Comparison of ENCODE assay signal across 15 cellular contexts in the genomic region with DNA sequence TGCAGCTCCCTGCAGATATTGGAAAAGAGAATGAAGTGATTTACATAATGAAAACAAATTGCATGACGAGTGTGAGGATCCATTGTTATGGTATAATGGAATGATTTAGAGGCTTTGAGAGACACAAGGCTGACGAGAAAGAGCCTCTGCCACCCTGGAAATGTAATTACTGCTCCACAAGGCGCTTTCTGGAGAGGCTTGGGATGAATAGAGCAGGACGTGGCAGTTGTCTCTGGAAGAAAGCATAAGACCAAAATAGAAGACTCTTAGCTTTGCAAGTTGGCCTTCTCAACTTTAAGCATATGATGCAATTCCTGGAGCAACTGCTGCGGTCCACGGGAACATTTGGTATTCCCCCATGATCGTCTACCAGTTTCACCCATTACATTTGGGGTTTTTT.
"Had no signal": no experiment of that assay in that cellular context is flagged by ENCODE, and none has a peak within 500 bp of the region (broad histone marks: within the 10 kb centered on the region; RNA-seq: fewer than 3 reads in every experiment).

No MANE protein-coding gene starts in this region.

- H3K27me3 ChIP-seq: uterus had no signal

- ATAC-seq: left colon; natural killer cell; stimulated activated naive CD8-positive, alpha-beta T cell treated with anti-CD3 and anti-CD28 coated beads, Interleukin-15, amount 100 ng/mL, for 72 hours had no signal

- H3K36me3 Mint-ChIP-seq: activated naive CD8-positive, alpha-beta T cell; natural killer cell had no signal

- DNase-seq: activated CD4-positive, alpha-beta T cell treated with anti-CD3 and anti-CD28 coated beads, Interleukin-2, amount 50 U/mL, for 48 hours; activated CD4-positive, CD25-positive, alpha-beta regulatory T cell treated with anti-CD3 and anti-CD28 coated beads, Interleukin-2, amount 50 U/mL, for 72 hours; activated gamma-delta T cell; activated T-cell treated with anti-CD3 and anti-CD28 coated beads, Interleukin-2, amount 50 U/mL, for 48 hours; cerebellar nuclear complex; endodermal cell; erythroblast; left colon; natural killer cell; stimulated activated CD4-positive, alpha-beta T cell treated with anti-CD3 and anti-CD28 coated beads, Interleukin-15, amount 100 ng/mL, for 24 hours; stimulated activated CD4-positive, alpha-beta T cell treated with anti-CD3 and anti-CD28 coated beads, Interleukin-4, amount 100 ng/mL, for 24 hours; stimulated activated naive CD8-positive, alpha-beta T cell treated with anti-CD3 and anti-CD28 coated beads, Interleukin-15, amount 100 ng/mL, for 72 hours; uterus had no signal

- H3K27ac Mint-ChIP-seq: activated naive CD8-positive, alpha-beta T cell; endodermal cell; natural killer cell; stimulated activated naive CD8-positive, alpha-beta T cell treated with anti-CD3 and anti-CD28 coated beads, Interleukin-15, amount 100 ng/mL, for 72 hours; T-helper 2 cell treated with Interferon-gamma antibody and Interleukin-4, amounts not matched to agents 5 μg/mL and 100 μg/mL, for 36 hours had no signal

- H3K4me3 ChIP-seq: uterus had no signal

- H3K4me1 ChIP-seq: uterus had no signal

- H3K27me3 Mint-ChIP-seq: activated naive CD8-positive, alpha-beta T cell; stimulated activated naive CD8-positive, alpha-beta T cell treated with anti-CD3 and anti-CD28 coated beads, Interleukin-15, amount 100 ng/mL, for 72 hours had no signal

- H3K4me1 Mint-ChIP-seq: stimulated activated naive CD8-positive, alpha-beta T cell treated with anti-CD3 and anti-CD28 coated beads, Interleukin-15, amount 100 ng/mL, for 72 hours had no signal

- H3K4me3 Mint-ChIP-seq: activated naive CD8-positive, alpha-beta T cell; endodermal cell; natural killer cell; stimulated activated naive CD8-positive, alpha-beta T cell treated with anti-CD3 and anti-CD28 coated beads, Interleukin-15, amount 100 ng/mL, for 72 hours; T-helper 2 cell treated with Interferon-gamma antibody and Interleukin-4, amounts not matched to agents 5 μg/mL and 100 μg/mL, for 36 hours had no signal

- H3K27ac ChIP-seq: uterus had no signal

- H3K36me3 ChIP-seq: uterus had no signal

- H3K9me3 Mint-ChIP-seq: natural killer cell; stimulated activated naive CD8-positive, alpha-beta T cell treated with anti-CD3 and anti-CD28 coated beads, Interleukin-15, amount 100 ng/mL, for 72 hours; T-helper 2 cell treated with Interferon-gamma antibody and Interleukin-4, amounts not matched to agents 5 μg/mL and 100 μg/mL, for 36 hours had no signal

- H3K9me3 ChIP-seq: uterus had no signal
